2 cellular contexts compared by ENCODE assay signal in genomic region chr4:89486042-89486441, GRCh38.
TF ChIP-seq lines count a peak whose summit lies in the region.

No MANE protein-coding gene starts in this region.

TF ChIP-seq in IMR-90, 13 proteins besides CTCF, POLR2A, EP300 and RAD21 (continued from another document):
- peak; percentile 62 for TF ChIP-seq SMC3 (IDR thresholded peaks at IDR 0.05; ENCODE audit: low read depth, low read length)

TF ChIP-seq in GM12878, 131 proteins besides CTCF, POLR2A, EP300 and RAD21 (continued from another document):
- TF ChIP-seq, protein P1, sequence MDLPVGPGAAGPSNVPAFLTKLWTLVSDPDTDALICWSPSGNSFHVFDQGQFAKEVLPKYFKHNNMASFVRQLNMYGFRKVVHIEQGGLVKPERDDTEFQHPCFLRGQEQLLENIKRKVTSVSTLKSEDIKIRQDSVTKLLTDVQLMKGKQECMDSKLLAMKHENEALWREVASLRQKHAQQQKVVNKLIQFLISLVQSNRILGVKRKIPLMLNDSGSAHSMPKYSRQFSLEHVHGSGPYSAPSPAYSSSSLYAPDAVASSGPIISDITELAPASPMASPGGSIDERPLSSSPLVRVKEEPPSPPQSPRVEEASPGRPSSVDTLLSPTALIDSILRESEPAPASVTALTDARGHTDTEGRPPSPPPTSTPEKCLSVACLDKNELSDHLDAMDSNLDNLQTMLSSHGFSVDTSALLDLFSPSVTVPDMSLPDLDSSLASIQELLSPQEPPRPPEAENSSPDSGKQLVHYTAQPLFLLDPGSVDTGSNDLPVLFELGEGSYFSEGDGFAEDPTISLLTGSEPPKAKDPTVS (IDR thresholded peaks at IDR 0.05; ENCODE audit: low read depth, low read length): no peak
- TF ChIP-seq NFIC (IDR thresholded peaks at IDR 0.05; ENCODE audit: low read depth, low read length) (no peak), STAT3 (IDR thresholded peaks at IDR 0.05; ENCODE audit: low read depth, low read length) (no peak), ZNF24 (IDR thresholded peaks at IDR 0.05) (no peak), EGR1 (IDR thresholded peaks at IDR 0.05; ENCODE audit: borderline replicate concordance in 1 of 2, low read depth in 2 of 2, low read length in 2 of 2) (no peak), GATAD2B (conservative IDR thresholded peaks at IDR 0.05; ENCODE audit: low read depth) (no peak), POLR2AphosphoS2 (IDR thresholded peaks at IDR 0.05; ENCODE audit: low read depth, low read length) (no peak), ZBED1 (IDR thresholded peaks at IDR 0.05; ENCODE audit: borderline replicate concordance) (no peak), JUND (IDR thresholded peaks at IDR 0.05; ENCODE audit: low read depth, low read length) (no peak), BRCA1 (IDR thresholded peaks at IDR 0.05; ENCODE audit: low read depth, low read length) (no peak), ZNF622 (IDR thresholded peaks at IDR 0.05) (no peak)
- TF ChIP-seq, protein P2, sequence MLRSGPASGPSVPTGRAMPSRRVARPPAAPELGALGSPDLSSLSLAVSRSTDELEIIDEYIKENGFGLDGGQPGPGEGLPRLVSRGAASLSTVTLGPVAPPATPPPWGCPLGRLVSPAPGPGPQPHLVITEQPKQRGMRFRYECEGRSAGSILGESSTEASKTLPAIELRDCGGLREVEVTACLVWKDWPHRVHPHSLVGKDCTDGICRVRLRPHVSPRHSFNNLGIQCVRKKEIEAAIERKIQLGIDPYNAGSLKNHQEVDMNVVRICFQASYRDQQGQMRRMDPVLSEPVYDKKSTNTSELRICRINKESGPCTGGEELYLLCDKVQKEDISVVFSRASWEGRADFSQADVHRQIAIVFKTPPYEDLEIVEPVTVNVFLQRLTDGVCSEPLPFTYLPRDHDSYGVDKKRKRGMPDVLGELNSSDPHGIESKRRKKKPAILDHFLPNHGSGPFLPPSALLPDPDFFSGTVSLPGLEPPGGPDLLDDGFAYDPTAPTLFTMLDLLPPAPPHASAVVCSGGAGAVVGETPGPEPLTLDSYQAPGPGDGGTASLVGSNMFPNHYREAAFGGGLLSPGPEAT (IDR thresholded peaks at IDR 0.05; ENCODE audit: low read depth): no peak
- TF ChIP-seq, protein P3, sequence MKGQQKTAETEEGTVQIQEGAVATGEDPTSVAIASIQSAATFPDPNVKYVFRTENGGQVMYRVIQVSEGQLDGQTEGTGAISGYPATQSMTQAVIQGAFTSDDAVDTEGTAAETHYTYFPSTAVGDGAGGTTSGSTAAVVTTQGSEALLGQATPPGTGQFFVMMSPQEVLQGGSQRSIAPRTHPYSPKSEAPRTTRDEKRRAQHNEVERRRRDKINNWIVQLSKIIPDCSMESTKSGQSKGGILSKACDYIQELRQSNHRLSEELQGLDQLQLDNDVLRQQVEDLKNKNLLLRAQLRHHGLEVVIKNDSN (IDR thresholded peaks at IDR 0.05; ENCODE audit: borderline replicate concordance, extremely low read length, insufficient read depth, low read depth, low read length): no peak
